Comparison of ENCODE assay signal across 9 cellular contexts in the genomic region with DNA sequence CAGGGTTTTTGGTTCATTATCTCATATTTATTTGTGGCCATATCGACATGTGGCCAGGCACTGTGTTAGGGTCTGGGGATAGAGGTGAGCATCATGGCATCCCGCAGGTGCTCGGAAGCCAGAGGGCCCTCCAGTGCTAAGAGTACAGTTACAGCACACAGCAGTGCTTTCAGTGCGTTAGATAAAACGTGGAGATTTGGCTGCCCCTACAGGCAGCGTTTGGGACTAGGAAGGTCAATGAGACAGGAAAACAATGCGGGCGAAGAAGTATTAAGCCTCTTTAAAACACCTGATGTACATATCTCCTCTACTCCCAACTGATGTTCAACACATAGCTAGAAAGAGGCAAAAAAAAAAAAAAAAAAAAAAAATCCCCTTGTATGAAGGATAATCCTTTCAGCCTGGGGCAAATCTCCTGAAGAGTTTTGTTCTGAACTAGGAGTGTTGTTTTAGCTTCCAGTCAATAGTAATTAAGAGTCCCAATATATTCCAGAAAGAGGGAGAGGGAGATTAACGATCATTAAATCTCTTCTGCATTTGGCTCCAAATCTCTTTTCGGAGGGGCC.
DNase-seq lines count a peak whose midpoint lies in the region; ATAC-seq and TF ChIP-seq lines count a peak whose summit lies in the region.
"Had no signal": no experiment of that assay in that cellular context is flagged by ENCODE, and none has a peak within 500 bp of the region (broad histone marks: within the 10 kb centered on the region; RNA-seq: fewer than 3 reads in every experiment).

No MANE protein-coding gene starts in this region.

- H3K14ac ChIP-seq in trophoblast cell (ENCODE audit: low read length) = no peak overlapping the region

- peak; percentile 12 for TF ChIP-seq CTCF in DOHH2 (IDR thresholded peaks at IDR 0.05; ENCODE audit: low read depth, low read length, poor library complexity, severe bottlenecking)
- peak; percentile 26 for TF ChIP-seq CTCF in epithelial cell of esophagus (IDR thresholded peaks at IDR 0.05; ENCODE audit: insufficient read depth, low read depth, low read length, missing control alignments)

- no peak overlapping the region for H2BK120ac ChIP-seq in trophoblast cell (ENCODE audit: insufficient read depth, low read length, poor library complexity)

- no peak overlapping the region for H4K8ac ChIP-seq in trophoblast cell (ENCODE audit: low read depth, low read length)

- no peak overlapping the region for H4K12ac ChIP-seq in trophoblast cell (ENCODE audit: low read depth, low read length)

- H3K23ac ChIP-seq in trophoblast cell (ENCODE audit: low read length) = no peak overlapping the region

- no peaks in the 10 kb centered on the region for H3K9me3 ChIP-seq in DOHH2 (ENCODE audit: control insufficient read depth, insufficient read depth, low read length)
- H3K9me3 ChIP-seq in trophoblast cell (ENCODE audit: insufficient read depth, low read depth, low read length) = no peaks in the 10 kb centered on the region
- H3K9me3 ChIP-seq: SJCRH30 had no signal

- H3K18ac ChIP-seq in trophoblast cell (ENCODE audit: low read length) = no peak overlapping the region

- H3K36me3 ChIP-seq in DOHH2 (ENCODE audit: control insufficient read depth, low read length) = no peaks in the 10 kb centered on the region
- H3K36me3 ChIP-seq in trophoblast cell (ENCODE audit: control insufficient read depth in 1 of 2, insufficient read depth in 2 of 2, low read length in 2 of 2) = peaks cover 9 to 20% of the 10 kb centered on the region in 2 experiments
- H3K36me3 ChIP-seq: SJCRH30 had no signal

- DNase-seq in NCI-H524 (lab: John Stamatoyannopoulos, UW) (peak; percentile 96 to 100), epithelial cell of esophagus (ENCODE audit: low read depth) (no peak), trophoblast cell (no peak), RKO (ENCODE audit: low spot score) (no peak)

- no peak overlapping the region for H3K9ac ChIP-seq in trophoblast cell (ENCODE audit: low read length)

- no peak overlapping the region for H2AFZ ChIP-seq in trophoblast cell (ENCODE audit: insufficient read depth, low read length, poor library complexity)

- H3K27ac ChIP-seq in DOHH2 (ENCODE audit: low read depth, low read length) (no peak overlapping the region), trophoblast cell (ENCODE audit: low read depth, low read length) (no peak overlapping the region)
- H3K27ac ChIP-seq: SJCRH30 had no signal

- no peak overlapping the region for H2AK5ac ChIP-seq in trophoblast cell (ENCODE audit: low read length)

- no peaks in the 10 kb centered on the region for H3K79me1 ChIP-seq in trophoblast cell (ENCODE audit: low read length)

- H3K4me2 ChIP-seq in DOHH2 (ENCODE audit: low read length) (no peak overlapping the region), trophoblast cell (ENCODE audit: low read length) (no peak overlapping the region)

- H2BK12ac ChIP-seq in trophoblast cell (ENCODE audit: low read length) = no peak overlapping the region

- H3K4me3 ChIP-seq in DOHH2 (ENCODE audit: low read length) (no peak overlapping the region), epithelial cell of esophagus (ENCODE audit: low read length) (no peak overlapping the region), trophoblast cell (ENCODE audit: low read depth, low read length) (no peak overlapping the region)
- H3K4me3 ChIP-seq: SJCRH30 had no signal

- peak overlapping the region; percentile 52 for H3K4ac ChIP-seq in trophoblast cell (ENCODE audit: low read depth, low read length)

- ATAC-seq in HG03378 (IDR thresholded peaks at IDR 0.05; ENCODE audit: unreplicated experiment) (no peak), HG02981 (IDR thresholded peaks at IDR 0.05; ENCODE audit: unreplicated experiment) (no peak), HG02759 (IDR thresholded peaks at IDR 0.05; ENCODE audit: unreplicated experiment) (no peak)

- H3K79me2 ChIP-seq in DOHH2 (ENCODE audit: control insufficient read depth, low read length) (peaks cover 42% of the 10 kb centered on the region), trophoblast cell (ENCODE audit: control insufficient read depth, insufficient read depth, low read length, poor library complexity) (peaks cover 6% of the 10 kb centered on the region)

- no peaks in the 10 kb centered on the region for H3K27me3 ChIP-seq in DOHH2 (ENCODE audit: control insufficient read depth, low read length)
- no peaks in the 10 kb centered on the region for H3K27me3 ChIP-seq in trophoblast cell (ENCODE audit: insufficient read depth, low read length)
- H3K27me3 ChIP-seq: SJCRH30 had no signal

- no CpG with 5 or more reads among the region's 10 CpGs for WGBS in trophoblast cell (ENCODE audit: extremely low coverage, insufficient coverage, insufficient read length)

- H2BK5ac ChIP-seq in trophoblast cell (ENCODE audit: low read depth, low read length, poor library complexity) = no peak overlapping the region

- peaks cover 5% of the 10 kb centered on the region; the same call in 1 of the 2 replicates for H4K20me1 ChIP-seq in DOHH2 (ENCODE audit: control insufficient read depth, insufficient read depth, low read depth, low read length)

- H3F3A ChIP-seq in DOHH2 (ENCODE audit: control insufficient read depth, insufficient read depth) = no peaks in the 10 kb centered on the region

- H3K4me1 ChIP-seq in DOHH2 (ENCODE audit: control insufficient read depth, low read length) (no peaks in the 10 kb centered on the region), trophoblast cell (ENCODE audit: control insufficient read depth in 1 of 2, insufficient read depth in 2 of 2, low read length in 2 of 2) (peaks cover 30 to 37% of the 10 kb centered on the region in 2 experiments)

- no peak overlapping the region for H4K91ac ChIP-seq in trophoblast cell (ENCODE audit: low read depth, low read length)

- no peaks in the 10 kb centered on the region for H3K9me2 ChIP-seq in DOHH2 (replicated peaks; ENCODE audit: control insufficient read depth, low read length)

Comparison
In these comparisons a context has a peak if more than half of its experiments do, and no peak if none do; other contexts are left out.
1. DNase-seq: peak in NCI-H524 (2 of 2); none in epithelial cell of esophagus (single experiment), trophoblast cell (0 of 2) and RKO (single experiment).